ENCODE assay signal across 31 cellular contexts in genomic region chr19:15175609-15176008, GRCh38. TPM values are rescaled to one million over a fixed set of nuclear protein-coding genes. Genes with fewer than 3 reads are reported as not detected.
"Had no signal": no experiment of that assay in that cellular context is flagged by ENCODE, and none has a peak within 500 bp of the region (broad histone marks: within the 10 kb centered on the region; RNA-seq: fewer than 3 reads in every experiment).

No MANE protein-coding gene starts in this region.

- DNase-seq: dorsolateral prefrontal cortex; effector CD8-positive, alpha-beta T cell; endodermal cell; foreskin keratinocyte; heart right ventricle; hippocampal formation; left cardiac atrium; left lung; mesendoderm; midbrain; naive thymus-derived CD4-positive, alpha-beta T cell; occipital lobe; psoas muscle; right cardiac atrium; sigmoid colon; stimulated activated CD4-positive, alpha-beta T cell treated with anti-CD3 and anti-CD28 coated beads, Interleukin-2, amount 100 ng/mL, for 24 hours; stimulated activated CD4-positive, alpha-beta T cell treated with anti-CD3 and anti-CD28 coated beads, Interleukin-4, amount 100 ng/mL, for 24 hours; stimulated activated naive CD4-positive, alpha-beta T cell treated with Interleukin-2 at 50 U/mL for 16 hours; stomach; thyroid gland had no signal

- H3K4me1 ChIP-seq: foreskin keratinocyte had no signal

- H3K9me3 Mint-ChIP-seq: central memory CD8-positive, alpha-beta T cell; endodermal cell; naive thymus-derived CD4-positive, alpha-beta T cell; stimulated activated effector memory CD8-positive, alpha-beta T cell treated with anti-CD3 and anti-CD28 coated beads, Interleukin-12 subunit alpha, Interleukin-12 subunit beta, amount 100 ng/mL, for 72 hours; type B pancreatic cell had no signal

- FAIRE-seq: endothelial cell of umbilical vein, islet of Langerhans had no signal

- H3K9me3 ChIP-seq: esophagus muscularis mucosa, gastroesophageal sphincter, heart right ventricle, left lung, psoas muscle, sigmoid colon, stomach, thyroid gland had no signal

- H3K27ac ChIP-seq: dorsolateral prefrontal cortex, esophagus muscularis mucosa, foreskin keratinocyte, gastroesophageal sphincter, heart right ventricle, left lung, psoas muscle, sigmoid colon, stomach, thyroid gland had no signal

- H3K36me3 Mint-ChIP-seq: naive thymus-derived CD4-positive, alpha-beta T cell; stimulated activated effector memory CD8-positive, alpha-beta T cell treated with anti-CD3 and anti-CD28 coated beads, Interleukin-12 subunit alpha, Interleukin-12 subunit beta, amount 100 ng/mL, for 72 hours had no signal

- H3K27me3 Mint-ChIP-seq: type B pancreatic cell had no signal

- H3K36me3 ChIP-seq: gastroesophageal sphincter, left lung, sigmoid colon, thyroid gland had no signal

- H3K27ac Mint-ChIP-seq: endodermal cell; stimulated activated effector memory CD8-positive, alpha-beta T cell treated with anti-CD3 and anti-CD28 coated beads, Interleukin-12 subunit alpha, Interleukin-12 subunit beta, amount 100 ng/mL, for 72 hours; type B pancreatic cell had no signal

- H3K4me3 ChIP-seq: coronary artery, dorsolateral prefrontal cortex, esophagus muscularis mucosa, gastroesophageal sphincter, heart right ventricle, left lung, psoas muscle, sigmoid colon, stomach, thyroid gland had no signal

- H3K4me3 Mint-ChIP-seq: central memory CD8-positive, alpha-beta T cell; endodermal cell; stimulated activated effector memory CD8-positive, alpha-beta T cell treated with anti-CD3 and anti-CD28 coated beads, Interleukin-12 subunit alpha, Interleukin-12 subunit beta, amount 100 ng/mL, for 72 hours; type B pancreatic cell had no signal

- H3K27me3 ChIP-seq: dorsolateral prefrontal cortex, thyroid gland had no signal

- ATAC-seq: foreskin keratinocyte; gastroesophageal sphincter; heart right ventricle; left cardiac atrium; left lung; naive thymus-derived CD4-positive, alpha-beta T cell; psoas muscle; right cardiac atrium; stimulated activated effector memory CD8-positive, alpha-beta T cell treated with anti-CD3 and anti-CD28 coated beads, Interleukin-12 subunit alpha, Interleukin-12 subunit beta, amount 100 ng/mL, for 72 hours had no signal

RNA-seq across cellular contexts. Expression of gene NOTCH3, which starts 25.2 kb away (rescaled TPM):
- polyA plus RNA-seq: naive thymus-derived CD4-positive, alpha-beta T cell had no signal

RNA-seq across cellular contexts. Expression of gene EPHX3, which starts 56.6 kb away (rescaled TPM):
- total RNA-seq: foreskin keratinocyte, lung microvascular endothelial cell, occipital lobe, sigmoid colon, skeletal muscle tissue, temporal lobe had no signal
- polyA plus RNA-seq: naive thymus-derived CD4-positive, alpha-beta T cell had no signal
